In the genomic region with DNA sequence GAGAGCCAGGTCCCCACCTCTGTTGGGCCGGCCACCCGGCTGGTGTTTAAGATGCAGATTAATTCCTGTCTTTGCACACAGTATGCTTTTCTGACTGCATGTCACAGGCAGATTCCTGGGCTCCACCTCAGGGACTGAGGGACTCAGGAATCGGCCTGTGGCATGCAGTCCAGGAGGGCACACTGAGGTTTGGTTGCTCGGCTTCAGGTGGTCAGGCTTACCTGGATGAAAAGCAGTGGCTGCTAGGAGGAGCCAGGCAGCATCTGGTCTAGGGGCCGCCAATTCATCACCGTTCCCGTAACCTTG, we compare ENCODE assay signal across 1 cellular context.
TF ChIP-seq lines count a peak whose summit lies in the region.

No MANE protein-coding gene starts in this region.

TF ChIP-seq in K562, 482 proteins besides CTCF, POLR2A, EP300 and RAD21:
- TF ChIP-seq ZBTB1 (CRISPR knock-in tag; IDR thresholded peaks at IDR 0.05; ENCODE audit: borderline replicate concordance, low read depth) = no peak
- no peak for TF ChIP-seq TCFL5 (CRISPR knock-in tag; conservative IDR thresholded peaks at IDR 0.05)
